8 cellular contexts compared by ENCODE assay signal in the genomic region with DNA sequence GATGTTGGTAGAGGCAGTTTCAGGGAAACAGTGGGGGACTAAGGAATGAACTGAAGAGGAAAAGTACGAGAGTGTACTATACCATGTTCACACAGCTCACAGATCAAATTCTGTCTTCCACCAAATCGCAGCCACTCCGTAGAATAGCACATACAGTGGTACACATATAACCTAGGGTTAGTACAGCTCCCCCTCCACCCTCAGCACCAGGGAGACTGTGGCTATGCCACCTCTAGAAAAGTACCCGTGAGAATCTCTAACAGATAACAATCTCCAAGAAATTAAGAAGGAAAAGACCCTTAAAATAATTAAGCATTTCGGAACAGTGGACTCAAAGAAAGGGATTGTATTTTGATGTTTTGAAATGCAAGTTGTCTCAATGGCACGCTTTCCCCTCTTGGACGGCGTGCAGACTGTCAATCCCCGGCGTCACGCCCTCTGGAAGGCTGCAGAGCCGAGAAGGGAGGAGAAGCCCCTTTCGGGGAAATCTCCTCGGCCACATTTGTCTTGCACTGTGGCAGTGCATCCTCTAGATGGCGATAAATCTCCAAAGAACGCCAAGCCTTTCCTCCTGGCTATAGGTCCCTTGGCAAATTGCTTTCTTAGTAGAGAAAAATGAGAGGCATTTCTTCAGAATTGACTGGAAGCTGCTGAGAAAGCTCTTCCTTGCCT.
DNase-seq lines count a peak whose midpoint lies in the region; ATAC-seq, FAIRE-seq and TF ChIP-seq lines count a peak whose summit lies in the region.

No MANE protein-coding gene starts in this region.

- POLR2A ChIA-PET in CD4-positive, alpha-beta memory T cell (lab: Charles Lee; ENCODE audit: partially characterized antibody), result no interaction called here
- POLR2A ChIA-PET in endothelial cell of umbilical vein (lab: Charles Lee), result no interaction called here

- peaks cover 18 to 27% of the 10 kb centered on the region in 2 donors for H3K27me3 Mint-ChIP-seq in CD4-positive, alpha-beta memory T cell

- H3K79me2 ChIP-seq in endothelial cell of umbilical vein (ENCODE audit: control insufficient read depth, insufficient read depth, low read length), result no peaks in the 10 kb centered on the region

- CTCF ChIA-PET in CD4-positive, alpha-beta memory T cell (lab: Charles Lee; ENCODE audit: partially characterized antibody), result interaction anchor here (0.7 to 2.5 kb wide), 21 partner anchors 10 to 720 kb away, joined by 3 to 17 read pairs (median 4); no protein-coding TSS in a partner anchor
- CTCF ChIA-PET in endothelial cell of umbilical vein (lab: Charles Lee), result interaction anchor here (0.7 to 2.5 kb wide), 39 partner anchors 8 to 1427 kb away, joined by 3 to 58 read pairs (median 4); no protein-coding TSS in a partner anchor

- no peak overlapping the region for H3K9ac ChIP-seq in endothelial cell of umbilical vein (replicated peaks; ENCODE audit: extremely low read depth, insufficient read depth, low read length)

- H3K27ac Mint-ChIP-seq in CD4-positive, alpha-beta memory T cell, result no peak overlapping the region

- intact Hi-C loops in CD4-positive, alpha-beta memory T cell (cut with micrococcal nuclease), result loop anchor here (2.0 kb wide), 1 partner anchor 111 kb away; no protein-coding TSS in a partner anchor
- intact Hi-C loops in endothelial cell of umbilical vein (cut with micrococcal nuclease), result loop anchor here (1.0 kb wide), 1 partner anchor 110 kb away; no protein-coding TSS in a partner anchor

- no peak for TF ChIP-seq POLR2A in endothelial cell of umbilical vein (IDR thresholded peaks at IDR 0.05; ENCODE audit: low read depth, low read length)

- peak; percentile 81 for FAIRE-seq in endothelial cell of umbilical vein (lab: Jason Lieb, UNC)

- DNase-seq in CD4-positive, alpha-beta memory T cell, result peak in 4 of 5 donors; percentile 12 to 28 (median 26)
- peak; percentile 12 for DNase-seq in NCI-H226
- peak; percentile 37 to 57 for DNase-seq in activated CD4-positive, alpha-beta T cell treated with anti-CD3 and anti-CD28 coated beads, Interleukin-2, amount 50 U/mL, for 48 hours
- peak; percentile 61 for DNase-seq in endothelial cell of umbilical vein (ENCODE audit: low read depth, low spot score)
- DNase-seq in mucosa of gallbladder (ENCODE audit: low spot score), result peak; percentile 53
- DNase-seq in substantia nigra (lab: John Stamatoyannopoulos, UW), result peak in 29 of 49 donors; percentile 0 to 52 (median 14)

- no peaks in the 10 kb centered on the region for H3K9me3 ChIP-seq in CD4-positive, alpha-beta memory T cell (ENCODE audit: control insufficient read depth in 1 of 2, low read length in 2 of 2)
- H3K9me3 ChIP-seq in endothelial cell of umbilical vein (replicated peaks; ENCODE audit: control insufficient read depth, insufficient read depth, low read length), result no peaks in the 10 kb centered on the region

- ATAC-seq in GM18907 (IDR thresholded peaks at IDR 0.05; ENCODE audit: unreplicated experiment), result peak; percentile 94
- ATAC-seq in HG03066 (IDR thresholded peaks at IDR 0.05; ENCODE audit: low read depth, unreplicated experiment), result peak; percentile 85

- H3K4me3 Mint-ChIP-seq in CD4-positive, alpha-beta memory T cell, result peak overlapping the region in 6 of 8 donors; percentile 7 to 45 (median 24)

- H3K36me3 ChIP-seq in CD4-positive, alpha-beta memory T cell (ENCODE audit: insufficient read depth, low read length), result no peaks in the 10 kb centered on the region
- H3K36me3 ChIP-seq in endothelial cell of umbilical vein (ENCODE audit: control insufficient read depth in 2 of 2, extremely low read depth in 1 of 2, insufficient read depth in 2 of 2, low read length in 2 of 2), result no peaks in the 10 kb centered on the region

- no peak overlapping the region for H2AFZ ChIP-seq in endothelial cell of umbilical vein (ENCODE audit: low read depth, low read length)

- H3K4me2 ChIP-seq in endothelial cell of umbilical vein (ENCODE audit: insufficient read depth, low read length), result no peak overlapping the region

- no peak overlapping the region for H3K27ac ChIP-seq in CD4-positive, alpha-beta memory T cell (ENCODE audit: low read depth, low read length)
- H3K27ac ChIP-seq in endothelial cell of umbilical vein (ENCODE audit: insufficient read depth, low read depth, low read length) (no peak overlapping the region), substantia nigra (ENCODE audit: low read depth, low read length, poor library complexity, severe bottlenecking) (no peak overlapping the region)

- dilution Hi-C loops in endothelial cell of umbilical vein (cut with MboI; ENCODE audit: extremely low pct_ligation_motif_present, low sequenced_read_pairs), result no loop called here

- no peaks in the 10 kb centered on the region for H3K27me3 ChIP-seq in CD4-positive, alpha-beta memory T cell (ENCODE audit: insufficient read depth, low read length)
- H3K27me3 ChIP-seq in endothelial cell of umbilical vein (ENCODE audit: control insufficient read depth in 2 of 2, insufficient read depth in 2 of 2, low read length in 2 of 2), result peaks cover 23 to 25% of the 10 kb centered on the region in 2 experiments

- no peaks in the 10 kb centered on the region for H4K20me1 ChIP-seq in endothelial cell of umbilical vein (replicated peaks; ENCODE audit: control insufficient read depth, extremely low read depth, insufficient read depth, low read length)

- H3K9me1 ChIP-seq in endothelial cell of umbilical vein (replicated peaks; ENCODE audit: control insufficient read depth, extremely low read depth, insufficient read depth, low read length), result no peaks in the 10 kb centered on the region

- no peaks in the 10 kb centered on the region for H3K9me3 Mint-ChIP-seq in CD4-positive, alpha-beta memory T cell

- BruUV-seq in endothelial cell of umbilical vein (replicated peaks; lab: Mats Ljungman, UMichigan), result no TSS peak

- no peak overlapping the region for H3K4me3 ChIP-seq in CD4-positive, alpha-beta memory T cell (ENCODE audit: low read length in 2 of 2)
- no peak overlapping the region for H3K4me3 ChIP-seq in endothelial cell of umbilical vein (replicated peaks in 1 of 3; ENCODE audit: insufficient read depth in 1 of 3, low read depth in 1 of 3, low read length in 3 of 3)

- H3K36me3 Mint-ChIP-seq in CD4-positive, alpha-beta memory T cell, result no peaks in the 10 kb centered on the region

- peak; percentile 78 to 88 for TF ChIP-seq CTCF in endothelial cell of umbilical vein (IDR thresholded peaks at IDR 0.05; ENCODE audit: extremely low read depth in 1 of 2, insufficient read depth in 1 of 2, low read depth in 1 of 2, low read length in 2 of 2)

- H3K4me1 Mint-ChIP-seq in CD4-positive, alpha-beta memory T cell, result peaks cover 6 to 14% (median 9%) of the 10 kb centered on the region in 4 donors

- peaks cover 11% of the 10 kb centered on the region for H3K4me1 ChIP-seq in CD4-positive, alpha-beta memory T cell (ENCODE audit: insufficient read depth, low read length)
- no peaks in the 10 kb centered on the region for H3K4me1 ChIP-seq in endothelial cell of umbilical vein (ENCODE audit: control insufficient read depth, extremely low read depth, insufficient read depth, low read length)

TF ChIP-seq in endothelial cell of umbilical vein, 7 proteins besides CTCF, POLR2A, EP300 and RAD21:
- TF ChIP-seq FOS (IDR thresholded peaks at IDR 0.05; ENCODE audit: borderline replicate concordance, insufficient read depth, low read length), result no peak
- TF ChIP-seq EZH2 (IDR thresholded peaks at IDR 0.05; ENCODE audit: borderline replicate concordance, low read depth, low read length, severe bottlenecking), result no peak
- no peak for TF ChIP-seq POLR2AphosphoS5 (IDR thresholded peaks at IDR 0.05; ENCODE audit: insufficient read depth, low read depth, low read length)
- TF ChIP-seq JUN (IDR thresholded peaks at IDR 0.05; ENCODE audit: borderline replicate concordance, insufficient read depth, insufficient read length, low read depth), result no peak
- no peak for TF ChIP-seq GATA2 (IDR thresholded peaks at IDR 0.05; ENCODE audit: insufficient read depth, insufficient read length, low read depth, low read length)
- TF ChIP-seq, protein P1, sequence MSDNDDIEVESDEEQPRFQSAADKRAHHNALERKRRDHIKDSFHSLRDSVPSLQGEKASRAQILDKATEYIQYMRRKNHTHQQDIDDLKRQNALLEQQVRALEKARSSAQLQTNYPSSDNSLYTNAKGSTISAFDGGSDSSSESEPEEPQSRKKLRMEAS (IDR thresholded peaks at IDR 0.05; ENCODE audit: insufficient read depth, insufficient read length), result no peak
- no peak for TF ChIP-seq MYC (IDR thresholded peaks at IDR 0.05; ENCODE audit: low read depth, low read length)
